In the genomic region with DNA sequence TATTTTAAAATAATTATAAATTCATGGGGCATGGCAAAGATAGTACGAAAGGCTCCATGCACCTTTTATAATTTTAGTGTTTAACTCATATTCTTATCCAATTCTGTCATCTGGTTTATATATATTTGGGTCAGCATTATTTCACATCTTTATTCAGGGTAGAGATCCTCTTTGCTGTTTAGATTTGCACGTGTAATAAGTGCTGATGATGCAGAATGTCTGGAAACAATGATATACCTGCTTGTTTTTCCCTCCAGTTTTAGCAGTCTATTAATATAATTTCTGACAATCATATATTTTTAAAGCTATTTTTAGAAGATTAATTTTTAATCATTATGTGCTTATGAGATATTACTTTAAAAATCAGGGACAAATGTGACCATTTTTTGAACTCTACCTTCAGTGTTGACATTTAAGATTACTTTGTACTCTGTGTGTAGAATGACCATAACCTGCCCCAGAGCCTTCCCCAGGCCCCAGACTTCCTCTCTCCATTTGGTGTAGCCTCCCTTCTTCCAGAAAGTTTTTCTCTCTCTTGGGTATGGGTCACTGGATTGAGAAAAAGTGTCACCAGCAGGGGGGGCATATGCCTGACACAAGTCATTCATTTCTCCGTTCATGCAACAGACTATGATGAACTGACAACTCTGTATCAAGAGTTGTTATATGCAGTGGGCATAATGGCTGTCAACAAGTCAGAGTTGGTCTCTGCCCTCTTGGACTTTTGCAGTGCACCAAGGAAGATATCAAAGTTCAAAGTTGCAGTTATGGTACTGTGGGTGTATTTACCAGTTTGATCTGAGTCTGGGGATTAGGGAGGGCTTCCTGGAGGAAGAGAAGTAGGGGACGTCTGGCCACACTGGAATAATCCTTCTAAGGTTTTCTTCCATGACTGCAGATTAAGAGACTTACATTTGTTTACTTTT, we compare ENCODE assay signal across 10 cellular contexts.
DNase-seq lines count a peak whose midpoint lies in the region; ATAC-seq and TF ChIP-seq lines count a peak whose summit lies in the region.
"Had no signal": no experiment of that assay in that cellular context is flagged by ENCODE, and none has a peak within 500 bp of the region (broad histone marks: within the 10 kb centered on the region; RNA-seq: fewer than 3 reads in every experiment).

No MANE protein-coding gene starts in this region.

- no peaks in the 10 kb centered on the region for H3K4me1 Mint-ChIP-seq in activated naive CD8-positive, alpha-beta T cell treated with anti-CD3 and anti-CD28 coated beads for 36 hours

- H3K27ac Mint-ChIP-seq in activated naive CD8-positive, alpha-beta T cell treated with anti-CD3 and anti-CD28 coated beads for 36 hours: no peak overlapping the region

- H3K27me3 Mint-ChIP-seq in activated naive CD8-positive, alpha-beta T cell treated with anti-CD3 and anti-CD28 coated beads for 36 hours: peaks cover 7% of the 10 kb centered on the region

- DNase-seq in ELR (ENCODE audit: low read depth): peak; percentile 31
- DNase-seq in HT-29 (ENCODE audit: low spot score): peak; percentile 32
- no peak for DNase-seq in mammary epithelial cell
- peak in 1 of 3 donors; percentile 29 for DNase-seq in mucosa of descending colon
- no peak for DNase-seq in prostate gland (ENCODE audit: low spot score)
- DNase-seq in activated naive CD8-positive, alpha-beta T cell treated with anti-CD3 and anti-CD28 coated beads for 36 hours: no peak
- no peak for DNase-seq in lower leg skin (ENCODE audit: low spot score in 2 of 2)
- no peak for DNase-seq in GDM1 (lab: John Stamatoyannopoulos, UW)
- DNase-seq: NCI-H187 treated with DMSO at 0.1 percent for 48 hours, occipital lobe had no signal

- H3K4me1 ChIP-seq in mammary epithelial cell (ENCODE audit: insufficient read depth, low read length): no peaks in the 10 kb centered on the region
- H3K4me1 ChIP-seq in mucosa of descending colon (ENCODE audit: low read depth): no peaks in the 10 kb centered on the region
- H3K4me1 ChIP-seq in prostate gland (replicated peaks): no peaks in the 10 kb centered on the region

- H3K9me3 Mint-ChIP-seq in activated naive CD8-positive, alpha-beta T cell treated with anti-CD3 and anti-CD28 coated beads for 36 hours: no peaks in the 10 kb centered on the region

- H4K20me1 ChIP-seq in mammary epithelial cell (ENCODE audit: insufficient read depth, low read length): no peaks in the 10 kb centered on the region

- no peak overlapping the region for H3K9ac ChIP-seq in mammary epithelial cell (ENCODE audit: insufficient read depth, low read length)

- intact Hi-C loops in mammary epithelial cell (cut with micrococcal nuclease): no loop called here
- intact Hi-C loops in mucosa of descending colon (cut with DNase I, micrococcal nuclease): loop anchor here in 1 of 2 donors (10.0 kb wide), 1 partner anchor 336 kb away; no protein-coding TSS in a partner anchor
- intact Hi-C loops in prostate gland (cut with DNase I): no loop called here
- intact Hi-C loops in lower leg skin (cut with DNase I; ENCODE audit: low total_unique reads): no loop called here

- H3K9me3 ChIP-seq in mammary epithelial cell (replicated peaks; ENCODE audit: insufficient read depth, low read length) (no peaks in the 10 kb centered on the region), mucosa of descending colon (no peaks in the 10 kb centered on the region), prostate gland (no peaks in the 10 kb centered on the region)

- CTCF ChIA-PET in mammary epithelial cell (lab: Charles Lee; ENCODE audit: low non-redundant PET): no interaction called here

- H3K4me2 ChIP-seq in mammary epithelial cell (ENCODE audit: insufficient read depth, low read depth, low read length): no peak overlapping the region

- H2AFZ ChIP-seq in mammary epithelial cell (ENCODE audit: low read depth, low read length): no peak overlapping the region

- no peaks in the 10 kb centered on the region for H3K27me3 ChIP-seq in mammary epithelial cell (ENCODE audit: insufficient read depth, low read length)
- H3K27me3 ChIP-seq in prostate gland (replicated peaks; ENCODE audit: insufficient read depth): no peaks in the 10 kb centered on the region

- H3K79me2 ChIP-seq in mammary epithelial cell (ENCODE audit: insufficient read depth, low read length): no peaks in the 10 kb centered on the region

- H3K36me3 Mint-ChIP-seq in activated naive CD8-positive, alpha-beta T cell treated with anti-CD3 and anti-CD28 coated beads for 36 hours: no peaks in the 10 kb centered on the region

- in situ Hi-C loops in mammary epithelial cell (cut with MboI; ENCODE audit: low sequenced_read_pairs in 2 of 2): loop anchor here (10.0 to 25.0 kb wide), 3 partner anchors 116 to 538 kb away; no protein-coding TSS in a partner anchor

- TF ChIP-seq CTCF in mammary epithelial cell (conservative IDR thresholded peaks at IDR 0.05 in 1 of 2, IDR thresholded peaks at IDR 0.05 in 1 of 2; ENCODE audit: extremely low read depth in 1 of 2, insufficient read depth in 1 of 2, low read depth in 1 of 2, low read length in 2 of 2) (peak; percentile 6 to 34), mucosa of descending colon (IDR thresholded peaks at IDR 0.05) (no peak), prostate gland (IDR thresholded peaks at IDR 0.05) (no peak), lower leg skin (IDR thresholded peaks at IDR 0.05) (no peak)

- no peak overlapping the region for H3K27ac ChIP-seq in mammary epithelial cell (ENCODE audit: insufficient read depth, low read depth, low read length)
- H3K27ac ChIP-seq in prostate gland: no peak overlapping the region

- H3K36me3 ChIP-seq in mammary epithelial cell (ENCODE audit: insufficient read depth, low read length) (no peaks in the 10 kb centered on the region), mucosa of descending colon (ENCODE audit: low read depth) (no peaks in the 10 kb centered on the region), prostate gland (no peaks in the 10 kb centered on the region)

- H3K4me3 Mint-ChIP-seq in activated naive CD8-positive, alpha-beta T cell treated with anti-CD3 and anti-CD28 coated beads for 36 hours: no peak overlapping the region

- TF ChIP-seq POLR2A in prostate gland (IDR thresholded peaks at IDR 0.05): no peak
- TF ChIP-seq POLR2A in lower leg skin (IDR thresholded peaks at IDR 0.05): no peak

- dilution Hi-C loops in mammary epithelial cell (cut with HindIII; ENCODE audit: low sequenced_read_pairs): no loop called here

- WGBS in mammary epithelial cell (ENCODE audit: low coverage, missing lambda C conversion rate): 55% methylated on average over 4 of the region's 4 CpGs
- WGBS in prostate gland: 68% methylated on average over 4 of the region's 4 CpGs
- 64 to 67% methylated on average over 4 of the region's 4 CpGs for WGBS in lower leg skin, 2 donors

- peak; percentile 56 for ATAC-seq in mucosa of descending colon

- no TSS peak for BruUV-seq in mammary epithelial cell (replicated peaks; lab: Mats Ljungman, UMichigan)

- H3K4me3 ChIP-seq in mammary epithelial cell (replicated peaks in 1 of 3; ENCODE audit: insufficient read depth in 1 of 3, low read depth in 2 of 3, low read length in 3 of 3) (no peak overlapping the region), mucosa of descending colon (no peak overlapping the region), prostate gland (no peak overlapping the region), lower leg skin (ENCODE audit: low read depth, poor library complexity, severe bottlenecking) (no peak overlapping the region)

Comparison
In these comparisons a context has a peak if more than half of its experiments do, and no peak if none do; other contexts are left out.
1. DNase-seq: peak in ELR (single experiment) and HT-29 (single experiment); none in mammary epithelial cell (single experiment), prostate gland (single experiment), activated naive CD8-positive, alpha-beta T cell treated with anti-CD3 and anti-CD28 coated beads for 36 hours (single experiment), lower leg skin (0 of 2) and GDM1 (single experiment).
2. CTCF ChIP-seq: peak in mammary epithelial cell (2 of 2); none in mucosa of descending colon (single experiment), prostate gland (0 of 4) and lower leg skin (0 of 3).